In genomic region chr20:17808357-17808756, GRCh38 we compare ENCODE assay signal across 1 cellular context.
TF ChIP-seq lines count a peak whose summit lies in the region.

No MANE protein-coding gene starts in this region.

TF ChIP-seq in HepG2, 621 proteins besides CTCF, POLR2A, EP300 and RAD21 (continued from another document):
- 0 out of 2 replicates have a peak, but pooled peaks have one; percentile 29 for TF ChIP-seq ZNF280D (CRISPR knock-in tag; IDR thresholded peaks at IDR 0.05)
